28 cellular contexts compared by ENCODE assay signal in genomic region chr2:70820499-70820898, GRCh38. TPM values are rescaled to one million over a fixed set of nuclear protein-coding genes. Genes with fewer than 3 reads are reported as not detected.
DNase-seq lines count a peak whose midpoint lies in the region; ATAC-seq, FAIRE-seq and TF ChIP-seq lines count a peak whose summit lies in the region.
"Had no signal": no experiment of that assay in that cellular context is flagged by ENCODE, and none has a peak within 500 bp of the region (broad histone marks: within the 10 kb centered on the region; RNA-seq: fewer than 3 reads in every experiment).

Gene CLEC4F (minus strand): TSS chr2:70820599. CDS start chr2:70820523, 76 bp downstream.

- H3K4ac ChIP-seq in H1 (replicated peaks; ENCODE audit: insufficient read length, low read depth, low read length) = no peak within 1 kb of the TSS
- no peak within 1 kb of the TSS for H3K4ac ChIP-seq in neuronal stem cell (ENCODE audit: low read length)

- H4K20me1 ChIP-seq in H1 (replicated peaks in 1 of 2; ENCODE audit: control insufficient read depth in 1 of 2, insufficient read depth in 2 of 2, low read length in 2 of 2) = no peaks in the 10 kb centered on the region
- H4K20me1 ChIP-seq: BLaER1 treated with 17β-estradiol and CSF1 and Interleukin-3, amounts not matched to agents 10 nM and 100 nM had no signal

- H4K8ac ChIP-seq in H1 (ENCODE audit: extremely low read depth, insufficient read depth, low read length) = peak within 1 kb of the TSS; percentile 7; the same call in 1 of the 2 replicates
- no peak within 1 kb of the TSS for H4K8ac ChIP-seq in neuronal stem cell (ENCODE audit: low read depth, low read length)

- H3K14ac ChIP-seq in H1 (ENCODE audit: insufficient read length) = no peak within 1 kb of the TSS
- no peak within 1 kb of the TSS for H3K14ac ChIP-seq in neuronal stem cell (ENCODE audit: low read length)

- H3K4me2 ChIP-seq in H1 (ENCODE audit: insufficient read depth in 1 of 2, low read depth in 2 of 2, low read length in 2 of 2) (no peak within 1 kb of the TSS), neuronal stem cell (ENCODE audit: insufficient read depth, low read length, poor library complexity, severe bottlenecking) (no peak within 1 kb of the TSS)
- H3K4me2 ChIP-seq: A549; BLaER1 treated with 17β-estradiol and CSF1 and Interleukin-3, amounts not matched to agents 10 nM and 100 nM; GM23338 had no signal

- H3K27me3 ChIP-seq in H1 (replicated peaks in 1 of 4; ENCODE audit: control insufficient read depth in 3 of 4, extremely low read depth in 1 of 4, insufficient read depth in 3 of 4, low read length in 3 of 4) = no peaks in the 10 kb centered on the region; a peak in 2 of 7 replicates
- peaks cover 0 to 44% (median 0%) of the 10 kb centered on the region in 3 experiments for H3K27me3 ChIP-seq in neuronal stem cell (ENCODE audit: control insufficient read depth in 3 of 3, insufficient read depth in 3 of 3, low read depth in 1 of 3, low read length in 3 of 3)
- H3K27me3 ChIP-seq in upper lobe of right lung = peaks cover 10% of the 10 kb centered on the region
- H3K27me3 ChIP-seq: BE2C; BLaER1 treated with 17β-estradiol and CSF1 and Interleukin-3, amounts not matched to agents 10 nM and 100 nM had no signal

- no peak for DNase-seq in stimulated activated naive CD8-positive, alpha-beta T cell treated with anti-CD3 and anti-CD28 coated beads, Interleukin-15, amount 100 ng/mL, for 72 hours
- no peak for DNase-seq in stimulated activated naive CD8-positive, alpha-beta T cell treated with anti-CD3 and anti-CD28 coated beads, Interleukin-15, Interleukin-2, amounts not matched to agents 100 U/mL and 50 U/mL, for 24 hours
- DNase-seq in H1 (ENCODE audit: low read depth in 1 of 2, low spot score in 2 of 2) (no peak), neuronal stem cell (ENCODE audit: low spot score) (no peak), upper lobe of right lung (no peak), RWPE1 (ENCODE audit: low spot score) (no peak), chondrocyte (ENCODE audit: low spot score) (no peak)
- DNase-seq: 8988T; ACHN; AML-193; BE2C; CD4-positive, alpha-beta T cell; CD8-positive, alpha-beta memory T cell; DMS 273 treated with DMSO at 0.1 percent for 48 hours; DMS79 treated with DMSO at 0.1 percent for 48 hours; GF-D8; HFFc6 had no signal

- no peak for TF ChIP-seq EP300 in H1 (IDR thresholded peaks at IDR 0.05; ENCODE audit: borderline replicate concordance in 1 of 2, low read depth in 2 of 2, low read length in 2 of 2)

- no peak within 1 kb of the TSS for H3K4me3 Mint-ChIP-seq in stimulated activated naive CD8-positive, alpha-beta T cell treated with anti-CD3 and anti-CD28 coated beads, Interleukin-15, amount 100 ng/mL, for 72 hours
- H3K4me3 Mint-ChIP-seq in chondrocyte (ENCODE audit: unreplicated experiment) = no peak within 1 kb of the TSS
- H3K4me3 Mint-ChIP-seq: CD4-positive, alpha-beta T cell; CD8-positive, alpha-beta memory T cell; GM23338; HFFc6 had no signal

- CTCF ChIA-PET in H1 (lab: Charles Lee; ENCODE audit: partially characterized antibody) = interaction anchor here (0.9 to 2.1 kb wide), 5 partner anchors 9 to 41 kb away, joined by 3 to 7 read pairs (median 3); no protein-coding TSS in a partner anchor
- CTCF ChIA-PET in RWPE1 (lab: Yijun Ruan, JAX) = interaction anchor here (0.5 kb wide), 1 partner anchor 11 kb away, joined by 3 read pairs; no protein-coding TSS in a partner anchor

- no peak within 1 kb of the TSS for H2BK20ac ChIP-seq in H1 (ENCODE audit: low read length)

- H3K36me3 ChIP-seq in H1 (ENCODE audit: control insufficient read depth in 2 of 4, insufficient read depth in 4 of 4, low read length in 3 of 4) = no peaks in the 10 kb centered on the region
- H3K36me3 ChIP-seq in neuronal stem cell (replicated peaks in 1 of 2; ENCODE audit: control insufficient read depth in 2 of 2, insufficient read depth in 2 of 2, low read length in 2 of 2) = no peaks in the 10 kb centered on the region
- H3K36me3 ChIP-seq in upper lobe of right lung = no peaks in the 10 kb centered on the region
- H3K36me3 ChIP-seq: BE2C; BLaER1 treated with 17β-estradiol and CSF1 and Interleukin-3, amounts not matched to agents 10 nM and 100 nM; HAP-1 had no signal

- H3K79me2 ChIP-seq in H1 (ENCODE audit: control insufficient read depth in 1 of 2, insufficient read depth in 2 of 2, low read length in 2 of 2) = no peaks in the 10 kb centered on the region

- no peak for TF ChIP-seq CTCF in H1 (IDR thresholded peaks at IDR 0.05; ENCODE audit: control extremely low read depth in 1 of 3, insufficient read depth in 1 of 3, low read depth in 1 of 3, low read length in 3 of 3)
- TF ChIP-seq CTCF in upper lobe of right lung (IDR thresholded peaks at IDR 0.05) = no peak
- TF ChIP-seq CTCF in RWPE1 (conservative IDR thresholded peaks at IDR 0.05; ENCODE audit: low read depth) = no peak
- no peak for TF ChIP-seq CTCF in chondrocyte (IDR thresholded peaks at IDR 0.05)

- H2BK5ac ChIP-seq in H1 (ENCODE audit: low read depth, low read length) (no peak within 1 kb of the TSS), neuronal stem cell (ENCODE audit: low read length) (no peak within 1 kb of the TSS)

- H3K27me3 Mint-ChIP-seq in stimulated activated naive CD8-positive, alpha-beta T cell treated with anti-CD3 and anti-CD28 coated beads, Interleukin-15, amount 100 ng/mL, for 72 hours = no peaks in the 10 kb centered on the region
- peaks cover 47% of the 10 kb centered on the region for H3K27me3 Mint-ChIP-seq in chondrocyte (ENCODE audit: low read depth)

- H2AFZ ChIP-seq in H1 (ENCODE audit: low read length) (no peak within 1 kb of the TSS; the same call in none of the 2 replicates), neuronal stem cell (ENCODE audit: low read length) (no peak within 1 kb of the TSS)
- H2AFZ ChIP-seq: GM23338 had no signal

- no peak within 1 kb of the TSS for H4K5ac ChIP-seq in H1 (ENCODE audit: insufficient read length, low read depth, low read length)

- H3K56ac ChIP-seq in H1 (replicated peaks; ENCODE audit: insufficient read length, low read depth, low read length) = no peak within 1 kb of the TSS

- H3K79me1 ChIP-seq in H1 (ENCODE audit: low read depth, low read length) (no peaks in the 10 kb centered on the region), neuronal stem cell (ENCODE audit: low read depth, low read length) (no peaks in the 10 kb centered on the region)

- no peak within 1 kb of the TSS for H3K4me3 ChIP-seq in H1 (ENCODE audit: extremely low read depth in 1 of 4, insufficient read depth in 2 of 4, low read depth in 3 of 4, low read length in 4 of 4)
- H3K4me3 ChIP-seq in neuronal stem cell (ENCODE audit: low read length in 2 of 2) = no peak within 1 kb of the TSS
- no peak within 1 kb of the TSS for H3K4me3 ChIP-seq in upper lobe of right lung
- H3K4me3 ChIP-seq: A549; BLaER1 treated with 17β-estradiol and CSF1 and Interleukin-3, amounts not matched to agents 10 nM and 100 nM; GM23338; HAP-1 had no signal

- H3K9me3 Mint-ChIP-seq in stimulated activated naive CD8-positive, alpha-beta T cell treated with anti-CD3 and anti-CD28 coated beads, Interleukin-15, amount 100 ng/mL, for 72 hours = no peaks in the 10 kb centered on the region
- no peaks in the 10 kb centered on the region for H3K9me3 Mint-ChIP-seq in chondrocyte (ENCODE audit: low read depth)
- H3K9me3 Mint-ChIP-seq: CD14-positive monocyte; CD4-positive, alpha-beta T cell; CD8-positive, alpha-beta memory T cell; GM23338; HFFc6 had no signal

- H2BK120ac ChIP-seq in H1 (replicated peaks; ENCODE audit: low read depth, low read length) = no peak within 1 kb of the TSS
- H2BK120ac ChIP-seq in neuronal stem cell (ENCODE audit: low read depth, low read length) = no peak within 1 kb of the TSS

- H2BK15ac ChIP-seq in H1 (ENCODE audit: low read length) = no peak within 1 kb of the TSS
- H2BK15ac ChIP-seq in neuronal stem cell (ENCODE audit: low read length) = no peak within 1 kb of the TSS

- no peak within 1 kb of the TSS for H4K91ac ChIP-seq in H1 (replicated peaks; ENCODE audit: insufficient read length, low read length)
- no peak within 1 kb of the TSS for H4K91ac ChIP-seq in neuronal stem cell (ENCODE audit: low read depth, low read length, poor library complexity)

- WGBS in H1 (ENCODE audit: extremely low coverage in 1 of 2, insufficient coverage in 1 of 2, insufficient read length in 1 of 2, insufficient replicate concordance in 2 of 2, low coverage in 1 of 2, low lambda C conversion rate in 2 of 2, missing lambda C conversion rate in 1 of 2), 2 experiments = 93% methylated on average over 7 of the region's 7 CpGs; no CpG with 5 or more reads in 1 of the 2 experiments
- no CpG with 5 or more reads among the region's 7 CpGs for WGBS in neuronal stem cell (ENCODE audit: extremely low coverage in 2 of 2, insufficient read length in 2 of 2, insufficient replicate concordance in 1 of 2), 2 donors

- POLR2A ChIA-PET in H1 (lab: Charles Lee; ENCODE audit: partially characterized antibody) = no interaction called here
- POLR2A ChIA-PET in RWPE1 (lab: Yijun Ruan, JAX; ENCODE audit: low non-redundant PET) = no interaction called here

- FAIRE-seq in H1 (lab: Jason Lieb, UNC) = no peak
- FAIRE-seq: A549, D721Med, GM12891, GM18507, H54 had no signal

- H3K4me1 ChIP-seq in H1 (replicated peaks in 1 of 4; ENCODE audit: control insufficient read depth in 3 of 4, insufficient read depth in 4 of 4, low read length in 3 of 4) = no peaks in the 10 kb centered on the region; a peak in 1 of 7 replicates
- no peaks in the 10 kb centered on the region for H3K4me1 ChIP-seq in neuronal stem cell (ENCODE audit: control insufficient read depth in 2 of 2, insufficient read depth in 1 of 2, low read depth in 1 of 2, low read length in 2 of 2)
- no peaks in the 10 kb centered on the region for H3K4me1 ChIP-seq in upper lobe of right lung
- H3K4me1 ChIP-seq: A549, BE2C, HAP-1 had no signal

- no peak within 1 kb of the TSS for H3K18ac ChIP-seq in H1 (ENCODE audit: extremely low read depth, low read length)
- peak within 1 kb of the TSS; percentile 21 for H3K18ac ChIP-seq in neuronal stem cell (ENCODE audit: low read length)

- H2BK12ac ChIP-seq in H1 (ENCODE audit: low read depth, low read length) (no peak within 1 kb of the TSS), neuronal stem cell (ENCODE audit: low read length) (no peak within 1 kb of the TSS)

- no peaks in the 10 kb centered on the region for H3K36me3 Mint-ChIP-seq in chondrocyte (ENCODE audit: low read depth)
- H3K36me3 Mint-ChIP-seq: CD14-positive monocyte; CD8-positive, alpha-beta memory T cell had no signal

- no peaks in the 10 kb centered on the region for H3K9me3 ChIP-seq in H1 (ENCODE audit: insufficient read depth in 2 of 2, low read depth in 1 of 2, low read length in 1 of 2)
- H3K9me3 ChIP-seq in neuronal stem cell (replicated peaks in 1 of 2; ENCODE audit: control insufficient read depth in 2 of 2, insufficient read depth in 1 of 2, low read depth in 1 of 2, low read length in 2 of 2) = no peaks in the 10 kb centered on the region
- H3K9me3 ChIP-seq in upper lobe of right lung = no peaks in the 10 kb centered on the region
- H3K9me3 ChIP-seq: A549; BE2C; BLaER1 treated with 17β-estradiol and CSF1 and Interleukin-3, amounts not matched to agents 10 nM and 100 nM; HAP-1 had no signal

- H3K27ac Mint-ChIP-seq in stimulated activated naive CD8-positive, alpha-beta T cell treated with anti-CD3 and anti-CD28 coated beads, Interleukin-15, amount 100 ng/mL, for 72 hours = peak within 1 kb of the TSS; percentile 41 to 43
- no peak within 1 kb of the TSS for H3K27ac Mint-ChIP-seq in chondrocyte (ENCODE audit: unreplicated experiment)
- H3K27ac Mint-ChIP-seq: CD14-positive monocyte; CD4-positive, alpha-beta T cell; CD8-positive, alpha-beta memory T cell; GM23338; HFFc6 had no signal

- intact Hi-C loops in upper lobe of right lung (cut with DNase I) = no loop called here

- TF ChIP-seq POLR2A in H1 (IDR thresholded peaks at IDR 0.05; ENCODE audit: control extremely low read depth in 1 of 2, low read depth in 2 of 2, low read length in 2 of 2) = no peak

- no peak within 1 kb of the TSS for H2AK5ac ChIP-seq in H1 (ENCODE audit: low read depth, low read length)
- H2AK5ac ChIP-seq in neuronal stem cell (ENCODE audit: low read depth, low read length) = no peak within 1 kb of the TSS

- no peak for TF ChIP-seq RAD21 in H1 (IDR thresholded peaks at IDR 0.05 in 1 of 2, conservative IDR thresholded peaks at IDR 0.05 in 1 of 2; ENCODE audit: low read depth in 2 of 2, low read length in 2 of 2)

- no peak for ATAC-seq in stimulated activated naive CD8-positive, alpha-beta T cell treated with anti-CD3 and anti-CD28 coated beads, Interleukin-15, amount 100 ng/mL, for 72 hours
- ATAC-seq in stimulated activated naive CD8-positive, alpha-beta T cell treated with anti-CD3 and anti-CD28 coated beads, Interleukin-15, Interleukin-2, amounts not matched to agents 100 U/mL and 50 U/mL, for 24 hours = no peak
- ATAC-seq in upper lobe of right lung = peak; percentile 21
- ATAC-seq in HG03097 (IDR thresholded peaks at IDR 0.05; ENCODE audit: low FRiP score, unreplicated experiment) = no peak
- ATAC-seq: A549, GM23338 had no signal

- H3K27ac ChIP-seq in H1 (ENCODE audit: low read depth, low read length) (no peak within 1 kb of the TSS), neuronal stem cell (replicated peaks; ENCODE audit: low read length) (no peak within 1 kb of the TSS), upper lobe of right lung (no peak within 1 kb of the TSS), RWPE1 (no peak within 1 kb of the TSS)
- H3K27ac ChIP-seq: A549; BLaER1 treated with 17β-estradiol and CSF1 and Interleukin-3, amounts not matched to agents 10 nM and 100 nM had no signal

- no peak within 1 kb of the TSS for H3K23ac ChIP-seq in H1 (ENCODE audit: insufficient read length)
- H3K23ac ChIP-seq in neuronal stem cell (ENCODE audit: low read depth, low read length, poor library complexity) = no peak within 1 kb of the TSS

- H3K9ac ChIP-seq in H1 (replicated peaks in 1 of 4; ENCODE audit: extremely low read depth in 1 of 4, low read depth in 3 of 4, low read length in 3 of 4) (no peak within 1 kb of the TSS), neuronal stem cell (ENCODE audit: low read depth, low read length, poor library complexity) (no peak within 1 kb of the TSS)
- H3K9ac ChIP-seq: BLaER1 treated with 17β-estradiol and CSF1 and Interleukin-3, amounts not matched to agents 10 nM and 100 nM had no signal

- H3K23me2 ChIP-seq in H1 (ENCODE audit: low read depth, low read length) = no peaks in the 10 kb centered on the region

- H3K4me1 Mint-ChIP-seq in stimulated activated naive CD8-positive, alpha-beta T cell treated with anti-CD3 and anti-CD28 coated beads, Interleukin-15, amount 100 ng/mL, for 72 hours = peaks cover 26% of the 10 kb centered on the region
- no peaks in the 10 kb centered on the region for H3K4me1 Mint-ChIP-seq in chondrocyte (ENCODE audit: low read depth)
- H3K4me1 Mint-ChIP-seq: GM23338 had no signal

RNA-seq across cellular contexts. Expression of gene CLEC4F, which starts in this region (rescaled TPM):
- total RNA-seq in H1 (2021; fragmentation: NEBNext Ultra II Directional; extraction: Animal tissue kit (Norgen Biotek cat#: 25700)) = not detected in 2 replicates
- polyA plus RNA-seq in H1 (2011; rRNA removed) = not detected in 2 replicates
- polyA plus RNA-seq in H1 (2011; cell fraction: cytosol; rRNA removed) = 0.04 TPM
- polyA plus RNA-seq in H1 (2011; cell fraction: nucleus; rRNA removed) = not detected
- not detected in 4 replicates for polyA plus RNA-seq in H1 (2012, experiment 1 of 2)
- not detected for polyA plus RNA-seq in H1 (2012, experiment 2 of 2)
- not detected for polyA plus RNA-seq in H1 (2013, experiment 1 of 2)
- not detected for polyA plus RNA-seq in H1 (2013, experiment 2 of 2)
- not detected in 2 replicates for polyA minus RNA-seq in H1 (2011; rRNA and poly(A)+ RNA removed)
- polyA minus RNA-seq in H1 (2011; cell fraction: cytosol; rRNA and poly(A)+ RNA removed) = not detected
- polyA minus RNA-seq in H1 (2011; cell fraction: nucleus; rRNA and poly(A)+ RNA removed) = not detected
- 0.08 TPM for polyA plus RNA-seq in neuronal stem cell (2013, experiment 1 of 2)
- 0.01 TPM for polyA plus RNA-seq in neuronal stem cell (2013, experiment 2 of 2)
- total RNA-seq in upper lobe of right lung = 1.2 TPM
- total RNA-seq in chondrocyte = not detected in 3 replicates
- total RNA-seq: CD4-positive, alpha-beta T cell; CD8-positive, alpha-beta memory T cell; Daoy; GM23338; HFFc6 had no signal
- polyA plus RNA-seq: A549; CD8-positive, alpha-beta memory T cell; GM23338 had no signal
